Comparison of ENCODE assay signal across 11 cellular contexts in the genomic region with DNA sequence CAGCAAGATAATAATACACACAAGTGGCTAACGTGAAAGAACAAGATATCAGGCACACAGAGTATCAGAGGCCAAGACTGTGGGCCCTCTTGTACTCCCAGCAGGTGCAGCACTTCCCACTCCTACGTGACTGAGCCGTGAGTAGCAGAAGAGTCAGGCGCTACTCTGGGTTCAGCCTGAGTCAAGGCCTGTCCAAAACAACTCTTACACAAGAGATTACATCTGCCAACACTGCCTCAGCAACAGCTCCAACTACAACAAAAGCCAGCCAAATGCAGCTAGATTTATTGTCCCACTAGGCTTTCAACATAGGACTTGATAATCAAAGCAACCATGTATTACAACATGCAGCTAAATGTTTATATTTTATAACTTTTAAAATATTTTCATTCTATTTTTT. TPM values are rescaled to one million over a fixed set of nuclear protein-coding genes. Genes with fewer than 3 reads are reported as not detected.
DNase-seq lines count a peak whose midpoint lies in the region; ATAC-seq, FAIRE-seq and TF ChIP-seq lines count a peak whose summit lies in the region.
"Had no signal": no experiment of that assay in that cellular context is flagged by ENCODE, and none has a peak within 500 bp of the region (broad histone marks: within the 10 kb centered on the region; RNA-seq: fewer than 3 reads in every experiment).

No MANE protein-coding gene starts in this region.

- intact Hi-C loops in lower lobe of right lung (cut with DNase I): no loop called here

- H3K27me3 ChIP-seq in lower lobe of right lung (ENCODE audit: low read depth): no peaks in the 10 kb centered on the region
- H3K27me3 ChIP-seq: BLaER1, Peyer's patch had no signal

- no peak for FAIRE-seq in GM19239 (lab: Jason Lieb, UNC)

- H3K4me3 ChIP-seq in coronary artery (no peak overlapping the region), lower lobe of right lung (no peak overlapping the region)
- H3K4me3 ChIP-seq: BLaER1, Peyer's patch had no signal

- peak; percentile 9 to 15 for DNase-seq in SHP77 (lab: John Stamatoyannopoulos, UW)
- no peak for DNase-seq in SHP77 treated with DMSO at 0.1 percent for 48 hours (lab: John Stamatoyannopoulos, UW)
- peak; percentile 74 for DNase-seq in coronary artery (ENCODE audit: low spot score)
- DNase-seq in lower lobe of right lung: peak; percentile 63
- peak; percentile 81 for DNase-seq in ureter (ENCODE audit: low spot score)
- DNase-seq in GM19239 (ENCODE audit: insufficient read length, low spot score): no peak
- DNase-seq: stimulated activated CD4-positive, alpha-beta T cell treated with anti-CD3 and anti-CD28 coated beads, Interleukin-4, amount 100 ng/mL, for 1 hour had no signal

- ATAC-seq in lower lobe of right lung (peak; percentile 96 to 97), GM19023 (IDR thresholded peaks at IDR 0.05; ENCODE audit: unreplicated experiment) (no peak), GM19452 (IDR thresholded peaks at IDR 0.05; ENCODE audit: unreplicated experiment) (no peak)

- no peaks in the 10 kb centered on the region for H3K9me3 ChIP-seq in lower lobe of right lung
- H3K9me3 ChIP-seq: BLaER1, Peyer's patch had no signal

- H3K27ac ChIP-seq in coronary artery (peak overlapping the region; percentile 45 to 63), lower lobe of right lung (peak overlapping the region; percentile 47)
- H3K27ac ChIP-seq: BLaER1 had no signal

- TF ChIP-seq CTCF in coronary artery (IDR thresholded peaks at IDR 0.05): no peak
- no peak for TF ChIP-seq CTCF in lower lobe of right lung (IDR thresholded peaks at IDR 0.05)

- peaks cover 90% of the 10 kb centered on the region for H3K36me3 ChIP-seq in lower lobe of right lung

- peaks cover 9% of the 10 kb centered on the region for H3K4me1 ChIP-seq in lower lobe of right lung
- H3K4me1 ChIP-seq: BLaER1, Peyer's patch had no signal

RNA-seq across cellular contexts. Expression of a gene that starts 56.2 kb away (rescaled TPM):
- 92.8 TPM for total RNA-seq in lower lobe of right lung
- 61.2 TPM for total RNA-seq in ureter

Comparison
In these comparisons a context has a peak if more than half of its experiments do, and no peak if none do; other contexts are left out.
1. DNase-seq: peak in SHP77 (2 of 2), coronary artery (single experiment), lower lobe of right lung (single experiment) and ureter (single experiment); none in SHP77 treated with DMSO at 0.1 percent for 48 hours (single experiment) and GM19239 (single experiment).
2. ATAC-seq: peak in lower lobe of right lung (2 of 2); none in GM19023 (single experiment) and GM19452 (single experiment).